ENCODE assay signal across 1 cellular context in genomic region chr7:39001595-39001994, GRCh38.
TF ChIP-seq lines count a peak whose summit lies in the region.

No MANE protein-coding gene starts in this region.

TF ChIP-seq in H1, 55 proteins besides CTCF, POLR2A, EP300 and RAD21 (continued from another document):
- TF ChIP-seq POLR2AphosphoS5 (IDR thresholded peaks at IDR 0.05; ENCODE audit: low read depth, low read length), result no peak
- TF ChIP-seq KDM1A (IDR thresholded peaks at IDR 0.05; ENCODE audit: borderline replicate concordance, low read length), result no peak
- TF ChIP-seq KDM4A (IDR thresholded peaks at IDR 0.05; ENCODE audit: low read depth, low read length, severe bottlenecking), result no peak
- TF ChIP-seq EGR1 (IDR thresholded peaks at IDR 0.05; ENCODE audit: borderline replicate concordance, low read depth, low read length), result no peak
- TF ChIP-seq GABPA (IDR thresholded peaks at IDR 0.05; ENCODE audit: borderline replicate concordance, insufficient read depth, low read length), result no peak
- TF ChIP-seq RNF2 (IDR thresholded peaks at IDR 0.05; ENCODE audit: borderline replicate concordance, low read depth, low read length, missing control alignments, poor library complexity, severe bottlenecking), result no peak
- no peak for TF ChIP-seq ATF3 (IDR thresholded peaks at IDR 0.05; ENCODE audit: insufficient read depth, low read depth, low read length)
- no peak for TF ChIP-seq POU5F1 (IDR thresholded peaks at IDR 0.05; ENCODE audit: low read depth, low read length)
- no peak for TF ChIP-seq TAF7 (optimal IDR thresholded peaks at IDR 0.05; ENCODE audit: borderline replicate concordance, low read depth, low read length)
- no peak for TF ChIP-seq SAP30 (IDR thresholded peaks at IDR 0.05; ENCODE audit: insufficient read depth, insufficient replicate concordance, low read length)
- TF ChIP-seq GTF2F1 (IDR thresholded peaks at IDR 0.05; ENCODE audit: borderline replicate concordance, low read depth, low read length), result no peak
